Comparison of ENCODE assay signal across 8 cellular contexts in genomic region chr20:38961530-38962043, GRCh38. TPM values are rescaled to one million over a fixed set of nuclear protein-coding genes. Genes with fewer than 3 reads are reported as not detected.
DNase-seq lines count a peak whose midpoint lies in the region; ATAC-seq and TF ChIP-seq lines count a peak whose summit lies in the region.

No MANE protein-coding gene starts in this region.

- H3K4me1 Mint-ChIP-seq in natural killer cell treated with Interleukin-12 subunit alpha and Interleukin-12 subunit beta and Interleukin-15 and Interleukin-18, amount 100 ng/mL, for 72 hours (ENCODE audit: low read depth in 2 of 2), result peaks cover 20 to 26% of the 10 kb centered on the region in 2 donors

- intact Hi-C loops in colonic mucosa (cut with DNase I) (no loop called here), uterus (cut with DNase I; ENCODE audit: low total_unique reads) (no loop called here)

- no peaks in the 10 kb centered on the region for H3K36me3 Mint-ChIP-seq in natural killer cell treated with Interleukin-12 subunit alpha and Interleukin-12 subunit beta and Interleukin-15 and Interleukin-18, amount 100 ng/mL, for 72 hours

- no peak for TF ChIP-seq CTCF in RWPE1 (conservative IDR thresholded peaks at IDR 0.05; ENCODE audit: low read depth)
- TF ChIP-seq CTCF in colonic mucosa (IDR thresholded peaks at IDR 0.05), result no peak
- TF ChIP-seq CTCF in uterus (IDR thresholded peaks at IDR 0.05), result no peak

- peak overlapping the region; percentile 90 to 99 for H3K27ac Mint-ChIP-seq in natural killer cell treated with Interleukin-12 subunit alpha and Interleukin-12 subunit beta and Interleukin-15 and Interleukin-18, amount 100 ng/mL, for 72 hours

- H3K4me1 ChIP-seq in colonic mucosa, result no peaks in the 10 kb centered on the region
- H3K4me1 ChIP-seq in uterus, result no peaks in the 10 kb centered on the region

- H3K4me3 ChIP-seq in colonic mucosa (peak overlapping the region; percentile 100), uterus (peak overlapping the region; percentile 81 to 97)

- DNase-seq in DMS 273 (lab: John Stamatoyannopoulos, UW; ENCODE audit: unreplicated experiment) (peak; percentile 55), DMS 273 treated with DMSO at 0.1 percent for 48 hours (lab: John Stamatoyannopoulos, UW) (no peak), RWPE1 (ENCODE audit: low spot score) (peak; percentile 46), colonic mucosa (no peak), uterus (peak in 1 of 2 donors; percentile 18)
- no peak for DNase-seq in natural killer cell treated with Interleukin-12 subunit alpha and Interleukin-12 subunit beta and Interleukin-15 and Interleukin-18, amount 100 ng/mL, for 72 hours (ENCODE audit: low spot score)

- H3K9ac ChIP-seq in colonic mucosa (ENCODE audit: low read depth in 2 of 2, low read length in 2 of 2), result peak overlapping the region; percentile 70 to 76

- H3K27ac ChIP-seq in RWPE1 (peak overlapping the region; percentile 86), colonic mucosa (peak overlapping the region; percentile 94), uterus (peak overlapping the region; percentile 81 to 96)

- ATAC-seq in natural killer cell treated with Interleukin-12 subunit alpha and Interleukin-12 subunit beta and Interleukin-15 and Interleukin-18, amount 100 ng/mL, for 72 hours, result no peak
- ATAC-seq in GM18858 (IDR thresholded peaks at IDR 0.05; ENCODE audit: unreplicated experiment), result no peak
- no peak for ATAC-seq in GM18517 (IDR thresholded peaks at IDR 0.05; ENCODE audit: unreplicated experiment)

- H3K9me3 Mint-ChIP-seq in natural killer cell treated with Interleukin-12 subunit alpha and Interleukin-12 subunit beta and Interleukin-15 and Interleukin-18, amount 100 ng/mL, for 72 hours, result no peaks in the 10 kb centered on the region

- H3K4me3 Mint-ChIP-seq in natural killer cell treated with Interleukin-12 subunit alpha and Interleukin-12 subunit beta and Interleukin-15 and Interleukin-18, amount 100 ng/mL, for 72 hours, result peak overlapping the region; percentile 95

- H3K36me3 ChIP-seq in colonic mucosa (no peaks in the 10 kb centered on the region), uterus (no peaks in the 10 kb centered on the region)

- CTCF ChIA-PET in RWPE1 (lab: Yijun Ruan, JAX), result interaction anchor here (0.5 to 2.2 kb wide), 10 partner anchors 23 to 1984 kb away, joined by 3 to 13 read pairs (median 3); partner anchors contain the start of gene FAM83D

- no peak for TF ChIP-seq POLR2A in uterus (IDR thresholded peaks at IDR 0.05)

- no peaks in the 10 kb centered on the region for H3K27me3 Mint-ChIP-seq in natural killer cell treated with Interleukin-12 subunit alpha and Interleukin-12 subunit beta and Interleukin-15 and Interleukin-18, amount 100 ng/mL, for 72 hours

- POLR2A ChIA-PET in RWPE1 (lab: Yijun Ruan, JAX; ENCODE audit: low non-redundant PET), result interaction anchor here (0.7 to 1.2 kb wide), 4 partner anchors 9 to 171 kb away, joined by 3 read pairs; no protein-coding TSS in a partner anchor

- H3K27me3 ChIP-seq in colonic mucosa (no peaks in the 10 kb centered on the region), uterus (no peaks in the 10 kb centered on the region)

- H3K9me3 ChIP-seq in colonic mucosa (no peaks in the 10 kb centered on the region), uterus (no peaks in the 10 kb centered on the region)

RNA-seq across cellular contexts. Expression of gene DHX35, which starts 0.6 kb away (rescaled TPM):
- total RNA-seq in colonic mucosa (10 to 100 TPM; 16.3 to 16.9 TPM), uterus (10 to 100 TPM; 17.7 to 23.5 (median 21.6) TPM)
- 10 to 100 TPM in 1 of 2 donors, 1 to 10 TPM in 1; 9.9 to 17.2 TPM for total RNA-seq in natural killer cell treated with Interleukin-12 subunit alpha and Interleukin-12 subunit beta and Interleukin-15 and Interleukin-18, amount 100 ng/mL, for 72 hours

RNA-seq across cellular contexts. Expression of gene FAM83D, which starts 35.4 kb away (rescaled TPM):
- 10 to 100 TPM; 25.5 to 32.6 TPM for total RNA-seq in colonic mucosa
- 10 to 100 TPM in 1 of 2 donors, 1 to 10 TPM in 1; 8.1 to 25.0 TPM for total RNA-seq in natural killer cell treated with Interleukin-12 subunit alpha and Interleukin-12 subunit beta and Interleukin-15 and Interleukin-18, amount 100 ng/mL, for 72 hours
- total RNA-seq in uterus, result 10 to 100 TPM in 1 of 4 donors, under 1 TPM in 1, not detected in 2; 0.61 to 15.1 TPM

Comparison
In these comparisons a context has a peak if more than half of its experiments do, and no peak if none do; other contexts are left out.
1. DNase-seq: peak in DMS 273 (single experiment) and RWPE1 (single experiment); none in DMS 273 treated with DMSO at 0.1 percent for 48 hours (single experiment), colonic mucosa (single experiment) and natural killer cell treated with Interleukin-12 subunit alpha and Interleukin-12 subunit beta and Interleukin-15 and Interleukin-18, amount 100 ng/mL, for 72 hours (single experiment).
2. Peak in every context shown above with its lines, with median percentiles within 50 percentile points of each other: H3K27ac ChIP-seq.